ENCODE assay signal across 8 cellular contexts in the genomic region with DNA sequence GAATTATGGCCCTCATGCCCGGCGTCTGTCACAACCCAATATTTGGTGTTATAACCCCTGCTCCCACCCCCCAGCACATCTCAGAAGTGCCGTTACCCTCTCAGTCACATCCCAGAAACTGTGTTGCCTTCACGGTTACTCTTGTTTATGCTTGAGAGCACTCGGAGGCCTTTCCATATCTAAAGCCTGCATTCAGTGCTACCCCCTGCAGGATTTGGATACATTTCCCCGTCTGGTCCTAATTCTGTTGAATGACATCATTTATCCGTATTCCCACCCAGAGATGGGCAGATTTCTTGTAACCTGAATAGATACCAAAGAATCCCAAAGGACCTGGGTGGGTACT. TPM values are rescaled to one million over a fixed set of nuclear protein-coding genes. Genes with fewer than 3 reads are reported as not detected.
DNase-seq lines count a peak whose midpoint lies in the region; ATAC-seq and TF ChIP-seq lines count a peak whose summit lies in the region.

No MANE protein-coding gene starts in this region.

- H3K4me3 ChIP-seq in BLaER1 treated with 17β-estradiol and CSF1 and Interleukin-3, amounts not matched to agents 10 nM and 100 nM, result peak overlapping the region; percentile 40 to 68 (median 58)
- H3K4me3 ChIP-seq in heart right ventricle (peak overlapping the region in 9 of 10 donors; percentile 20 to 55 (median 47)), retinal pigment epithelial cell (ENCODE audit: low read length) (peak overlapping the region; percentile 55)

- H3K4me1 ChIP-seq in BLaER1 treated with 17β-estradiol and CSF1 and Interleukin-3, amounts not matched to agents 10 nM and 100 nM, result peaks cover 50 to 70% (median 61%) of the 10 kb centered on the region in 10 experiments
- peaks cover 2 to 41% (median 28%) of the 10 kb centered on the region in 9 donors for H3K4me1 ChIP-seq in heart right ventricle

- peak; percentile 10 for ATAC-seq in HG03457 (IDR thresholded peaks at IDR 0.05; ENCODE audit: unreplicated experiment)
- peak in 6 of 8 donors; percentile 5 to 44 (median 12) for ATAC-seq in heart right ventricle
- no peak for ATAC-seq in GM21423 (IDR thresholded peaks at IDR 0.05; ENCODE audit: unreplicated experiment)

- H3K27me3 Mint-ChIP-seq in activated CD4-positive, alpha-beta memory T cell treated with anti-CD3 and anti-CD28 coated beads for 36 hours, result peaks cover 6% of the 10 kb centered on the region

- DNase-seq in activated CD4-positive, alpha-beta memory T cell treated with anti-CD3 and anti-CD28 coated beads for 36 hours, result no peak
- no peak for DNase-seq in heart right ventricle
- no peak for DNase-seq in retinal pigment epithelial cell (ENCODE audit: low read depth)
- no peak for DNase-seq in Ammon's horn (ENCODE audit: low spot score)
- DNase-seq in kidney tubule cell (ENCODE audit: low spot score), result no peak

- TF ChIP-seq CTCF in heart right ventricle (IDR thresholded peaks at IDR 0.05) (peak in 5 of 9 donors; percentile 8 to 50 (median 40)), retinal pigment epithelial cell (conservative IDR thresholded peaks at IDR 0.05; ENCODE audit: low read depth, low read length) (peak; percentile 29)

- no peaks in the 10 kb centered on the region for H3K36me3 ChIP-seq in BLaER1 treated with 17β-estradiol and CSF1 and Interleukin-3, amounts not matched to agents 10 nM and 100 nM
- no peaks in the 10 kb centered on the region for H3K36me3 ChIP-seq in heart right ventricle

- peak overlapping the region; percentile 84 for H3K27ac Mint-ChIP-seq in activated CD4-positive, alpha-beta memory T cell treated with anti-CD3 and anti-CD28 coated beads for 36 hours

- H3K4me3 Mint-ChIP-seq in activated CD4-positive, alpha-beta memory T cell treated with anti-CD3 and anti-CD28 coated beads for 36 hours, result peak overlapping the region; percentile 86

- POLR2A ChIA-PET in activated CD4-positive, alpha-beta memory T cell treated with anti-CD3 and anti-CD28 coated beads for 36 hours (lab: Charles Lee), result interaction anchor here (1.0 to 2.2 kb wide), 11 partner anchors 9 to 307 kb away, joined by 3 to 19 read pairs (median 7); a partner anchor contains a TSS

- H3K27me3 ChIP-seq in BLaER1 treated with 17β-estradiol and CSF1 and Interleukin-3, amounts not matched to agents 10 nM and 100 nM, result no peaks in the 10 kb centered on the region
- H3K27me3 ChIP-seq in heart right ventricle, result no peaks in the 10 kb centered on the region

- H3K27ac ChIP-seq in BLaER1 treated with 17β-estradiol and CSF1 and Interleukin-3, amounts not matched to agents 10 nM and 100 nM, result peak overlapping the region; percentile 73 to 98 (median 93)
- H3K27ac ChIP-seq in heart right ventricle, result peak overlapping the region; percentile 79 to 98 (median 95)

- H3K36me3 Mint-ChIP-seq in activated CD4-positive, alpha-beta memory T cell treated with anti-CD3 and anti-CD28 coated beads for 36 hours, result no peaks in the 10 kb centered on the region

- 1% methylated on average over 7 of the region's 7 CpGs for WGBS in heart right ventricle, 2 donors

- H3K4me1 Mint-ChIP-seq in activated CD4-positive, alpha-beta memory T cell treated with anti-CD3 and anti-CD28 coated beads for 36 hours (ENCODE audit: low read depth), result peaks cover 25% of the 10 kb centered on the region

- intact Hi-C loops in activated CD4-positive, alpha-beta memory T cell treated with anti-CD3 and anti-CD28 coated beads for 36 hours (cut with micrococcal nuclease), result loop anchor here (1.0 kb wide), 3 partner anchors 10 to 35 kb away; a partner anchor contains a TSS
- intact Hi-C loops in heart right ventricle (cut with DNase I), result loop anchor here in 5 of 10 donors (1.0 to 5.0 kb wide), 11 partner anchors 17 to 117 kb away; a partner anchor contains a TSS

- no peaks in the 10 kb centered on the region for H4K20me1 ChIP-seq in BLaER1 treated with 17β-estradiol and CSF1 and Interleukin-3, amounts not matched to agents 10 nM and 100 nM

- peak overlapping the region; percentile 86 to 96 (median 91) for H3K4me2 ChIP-seq in BLaER1 treated with 17β-estradiol and CSF1 and Interleukin-3, amounts not matched to agents 10 nM and 100 nM

- no peaks in the 10 kb centered on the region for H3K9me3 ChIP-seq in BLaER1 treated with 17β-estradiol and CSF1 and Interleukin-3, amounts not matched to agents 10 nM and 100 nM (replicated peaks in 1 of 11)
- H3K9me3 ChIP-seq in heart right ventricle, result no peaks in the 10 kb centered on the region

- CTCF ChIA-PET in activated CD4-positive, alpha-beta memory T cell treated with anti-CD3 and anti-CD28 coated beads for 36 hours (lab: Charles Lee), result interaction anchor here (0.9 to 1.3 kb wide), 3 partner anchors 8 to 302 kb away, joined by 3 to 5 read pairs (median 4); no protein-coding TSS in a partner anchor

- no peaks in the 10 kb centered on the region for H3K9me3 Mint-ChIP-seq in activated CD4-positive, alpha-beta memory T cell treated with anti-CD3 and anti-CD28 coated beads for 36 hours

- H3K9ac ChIP-seq in BLaER1 treated with 17β-estradiol and CSF1 and Interleukin-3, amounts not matched to agents 10 nM and 100 nM, result peak overlapping the region; percentile 75 to 95 (median 85)

RNA-seq across cellular contexts. Expression of a gene that starts 19.1 kb away (rescaled TPM):
- total RNA-seq in activated CD4-positive, alpha-beta memory T cell treated with anti-CD3 and anti-CD28 coated beads for 36 hours, result 10 to 100 TPM; 21.1 to 26.7 TPM
- total RNA-seq in heart right ventricle, result 100 to 1,000 TPM in 3 of 10 donors, 10 to 100 TPM in 6, 1 to 10 TPM in 1; 9.3 to 173 (median 64.0) TPM
- 10 to 100 TPM; 17.3 to 49.9 TPM for polyA plus RNA-seq in heart right ventricle
